In genomic region chr18:267688-268552, GRCh38 we compare ENCODE assay signal across 1 cellular context.
A peak's percentile ranks its signal among the peaks of the same experiment; 100 is the strongest.
TF ChIP-seq lines count a peak whose summit lies in the region.

A gene with protein sequence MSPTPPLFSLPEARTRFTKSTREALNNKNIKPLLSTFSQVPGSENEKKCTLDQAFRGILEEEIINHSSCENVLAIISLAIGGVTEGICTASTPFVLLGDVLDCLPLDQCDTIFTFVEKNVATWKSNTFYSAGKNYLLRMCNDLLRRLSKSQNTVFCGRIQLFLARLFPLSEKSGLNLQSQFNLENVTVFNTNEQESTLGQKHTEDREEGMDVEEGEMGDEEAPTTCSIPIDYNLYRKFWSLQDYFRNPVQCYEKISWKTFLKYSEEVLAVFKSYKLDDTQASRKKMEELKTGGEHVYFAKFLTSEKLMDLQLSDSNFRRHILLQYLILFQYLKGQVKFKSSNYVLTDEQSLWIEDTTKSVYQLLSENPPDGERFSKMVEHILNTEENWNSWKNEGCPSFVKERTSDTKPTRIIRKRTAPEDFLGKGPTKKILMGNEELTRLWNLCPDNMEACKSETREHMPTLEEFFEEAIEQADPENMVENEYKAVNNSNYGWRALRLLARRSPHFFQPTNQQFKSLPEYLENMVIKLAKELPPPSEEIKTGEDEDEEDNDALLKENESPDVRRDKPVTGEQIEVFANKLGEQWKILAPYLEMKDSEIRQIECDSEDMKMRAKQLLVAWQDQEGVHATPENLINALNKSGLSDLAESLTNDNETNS (minus strand): TSS chr18:268047. CDS start chr18:268019, 28 bp downstream.

TF ChIP-seq in HepG2, 621 proteins besides CTCF, POLR2A, EP300 and RAD21 (continued from another document and continues in another):
- TF ChIP-seq, protein P1, sequence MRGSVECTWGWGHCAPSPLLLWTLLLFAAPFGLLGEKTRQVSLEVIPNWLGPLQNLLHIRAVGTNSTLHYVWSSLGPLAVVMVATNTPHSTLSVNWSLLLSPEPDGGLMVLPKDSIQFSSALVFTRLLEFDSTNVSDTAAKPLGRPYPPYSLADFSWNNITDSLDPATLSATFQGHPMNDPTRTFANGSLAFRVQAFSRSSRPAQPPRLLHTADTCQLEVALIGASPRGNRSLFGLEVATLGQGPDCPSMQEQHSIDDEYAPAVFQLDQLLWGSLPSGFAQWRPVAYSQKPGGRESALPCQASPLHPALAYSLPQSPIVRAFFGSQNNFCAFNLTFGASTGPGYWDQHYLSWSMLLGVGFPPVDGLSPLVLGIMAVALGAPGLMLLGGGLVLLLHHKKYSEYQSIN (CRISPR knock-in tag; IDR thresholded peaks at IDR 0.05; ENCODE audit: borderline replicate concordance), result no peak
- TF ChIP-seq ZNF569 (CRISPR knock-in tag; IDR thresholded peaks at IDR 0.05; ENCODE audit: borderline replicate concordance) (no peak), TAF15 (IDR thresholded peaks at IDR 0.05; ENCODE audit: low read depth, low read length, poor library complexity, severe bottlenecking) (no peak), MEIS2 (CRISPR knock-in tag; IDR thresholded peaks at IDR 0.05) (peak; percentile 66; the same call in 1 of the 2 replicates), RFX1 (IDR thresholded peaks at IDR 0.05) (no peak), BCL6 (CRISPR knock-in tag; IDR thresholded peaks at IDR 0.05) (peak; percentile 44; the same call in 1 of the 2 replicates), NR2C2 (CRISPR knock-in tag; IDR thresholded peaks at IDR 0.05; ENCODE audit: borderline replicate concordance) (peak; percentile 70; the same call in 1 of the 2 replicates), ZNF562 (CRISPR knock-in tag; IDR thresholded peaks at IDR 0.05; ENCODE audit: borderline replicate concordance) (no peak), ZNF703 (CRISPR knock-in tag; IDR thresholded peaks at IDR 0.05; ENCODE audit: borderline replicate concordance) (peak; percentile 37; the same call in 1 of the 2 replicates), MXI1 (IDR thresholded peaks at IDR 0.05; ENCODE audit: borderline replicate concordance, low read depth, low read length) (peak; percentile 88; the same call in 1 of the 3 replicates), ZNF615 (CRISPR knock-in tag; IDR thresholded peaks at IDR 0.05; ENCODE audit: borderline replicate concordance) (no peak), ZNF572 (CRISPR knock-in tag; IDR thresholded peaks at IDR 0.05) (peak; percentile 66; the same call in 1 of the 2 replicates), ZNF629 (CRISPR knock-in tag; conservative IDR thresholded peaks at IDR 0.05) (0 out of 2 replicates have a peak, but pooled peaks have one; percentile 12), ZNF17 (CRISPR knock-in tag; IDR thresholded peaks at IDR 0.05) (0 out of 2 replicates have a peak, but pooled peaks have one; percentile 92), RFX5 (IDR thresholded peaks at IDR 0.05; ENCODE audit: low read depth, low read length) (peak; percentile 59; the same call in 1 of the 2 replicates), ZSCAN21 (CRISPR knock-in tag; IDR thresholded peaks at IDR 0.05; ENCODE audit: borderline replicate concordance) (peak; percentile 92; the same call in 1 of the 2 replicates), AHDC1 (CRISPR knock-in tag; IDR thresholded peaks at IDR 0.05; ENCODE audit: borderline replicate concordance) (no peak), MEIS1 (CRISPR knock-in tag; IDR thresholded peaks at IDR 0.05; ENCODE audit: borderline replicate concordance) (peak; percentile 85), ZNF709 (CRISPR knock-in tag; IDR thresholded peaks at IDR 0.05) (peak; percentile 91; the same call in 1 of the 2 replicates), ZNF282 (IDR thresholded peaks at IDR 0.05; ENCODE audit: partially characterized antibody) (no peak), PHF20 (CRISPR knock-in tag; IDR thresholded peaks at IDR 0.05) (peak; percentile 96), HCFC1 (IDR thresholded peaks at IDR 0.05; ENCODE audit: low read depth, low read length) (peak; percentile 71), ATF1 (CRISPR knock-in tag; IDR thresholded peaks at IDR 0.05) (peak; percentile 99), TBX3 (IDR thresholded peaks at IDR 0.05; ENCODE audit: borderline replicate concordance) (no peak), MIER2 (CRISPR knock-in tag; IDR thresholded peaks at IDR 0.05) (0 out of 2 replicates have a peak, but pooled peaks have one; percentile 24), ATF7-NPFF (CRISPR knock-in tag; IDR thresholded peaks at IDR 0.05; ENCODE audit: low read depth) (peak; percentile 85), STAT5B (CRISPR knock-in tag; IDR thresholded peaks at IDR 0.05) (no peak), ZKSCAN5 (CRISPR knock-in tag; IDR thresholded peaks at IDR 0.05) (no peak), ZNF678 (CRISPR knock-in tag; IDR thresholded peaks at IDR 0.05) (peak; percentile 79), ONECUT2 (CRISPR knock-in tag; IDR thresholded peaks at IDR 0.05) (no peak), ZSCAN29 (CRISPR knock-in tag; conservative IDR thresholded peaks at IDR 0.05) (peak; percentile 71; the same call in 1 of the 2 replicates), BRD4 (CRISPR knock-in tag; IDR thresholded peaks at IDR 0.05) (peak; percentile 92; the same call in 1 of the 2 replicates), HDAC1 (CRISPR knock-in tag; IDR thresholded peaks at IDR 0.05) (peak; percentile 98), NCOA5 (CRISPR knock-in tag; IDR thresholded peaks at IDR 0.05) (no peak), ZNF775 (CRISPR knock-in tag; IDR thresholded peaks at IDR 0.05; ENCODE audit: borderline replicate concordance) (no peak), MTA3 (CRISPR knock-in tag; IDR thresholded peaks at IDR 0.05) (no peak), ZNF674 (CRISPR knock-in tag; IDR thresholded peaks at IDR 0.05; ENCODE audit: low read depth) (peak; percentile 66; the same call in 1 of the 2 replicates), HNF4A (CRISPR knock-in tag; IDR thresholded peaks at IDR 0.05) (no peak), ZNF704 (CRISPR knock-in tag; IDR thresholded peaks at IDR 0.05; ENCODE audit: borderline replicate concordance) (peak; percentile 70; the same call in 1 of the 2 replicates), RBAK (CRISPR knock-in tag; IDR thresholded peaks at IDR 0.05) (0 out of 2 replicates have a peak, but pooled peaks have one; percentile 18), ZMAT5 (CRISPR knock-in tag; IDR thresholded peaks at IDR 0.05; ENCODE audit: borderline replicate concordance, low read depth) (no peak), ZNF746 (CRISPR knock-in tag; IDR thresholded peaks at IDR 0.05) (peak; percentile 76), KDM6A (CRISPR knock-in tag; IDR thresholded peaks at IDR 0.05; ENCODE audit: low read depth) (no peak), KAT8 (CRISPR knock-in tag; IDR thresholded peaks at IDR 0.05) (peak; percentile 99), NFE2L2 (IDR thresholded peaks at IDR 0.05; ENCODE audit: low read length) (no peak), GATAD1 (CRISPR knock-in tag; IDR thresholded peaks at IDR 0.05) (peak; percentile 99), ETV6 (CRISPR knock-in tag; conservative IDR thresholded peaks at IDR 0.05) (0 out of 2 replicates have a peak, but pooled peaks have one; percentile 52), ZBTB7B (CRISPR knock-in tag; IDR thresholded peaks at IDR 0.05) (peak; percentile 84)
- TF ChIP-seq, protein P2, sequence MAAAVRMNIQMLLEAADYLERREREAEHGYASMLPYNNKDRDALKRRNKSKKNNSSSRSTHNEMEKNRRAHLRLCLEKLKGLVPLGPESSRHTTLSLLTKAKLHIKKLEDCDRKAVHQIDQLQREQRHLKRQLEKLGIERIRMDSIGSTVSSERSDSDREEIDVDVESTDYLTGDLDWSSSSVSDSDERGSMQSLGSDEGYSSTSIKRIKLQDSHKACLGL (CRISPR knock-in tag; IDR thresholded peaks at IDR 0.05), result peak; percentile 90
- TF ChIP-seq, protein P3, sequence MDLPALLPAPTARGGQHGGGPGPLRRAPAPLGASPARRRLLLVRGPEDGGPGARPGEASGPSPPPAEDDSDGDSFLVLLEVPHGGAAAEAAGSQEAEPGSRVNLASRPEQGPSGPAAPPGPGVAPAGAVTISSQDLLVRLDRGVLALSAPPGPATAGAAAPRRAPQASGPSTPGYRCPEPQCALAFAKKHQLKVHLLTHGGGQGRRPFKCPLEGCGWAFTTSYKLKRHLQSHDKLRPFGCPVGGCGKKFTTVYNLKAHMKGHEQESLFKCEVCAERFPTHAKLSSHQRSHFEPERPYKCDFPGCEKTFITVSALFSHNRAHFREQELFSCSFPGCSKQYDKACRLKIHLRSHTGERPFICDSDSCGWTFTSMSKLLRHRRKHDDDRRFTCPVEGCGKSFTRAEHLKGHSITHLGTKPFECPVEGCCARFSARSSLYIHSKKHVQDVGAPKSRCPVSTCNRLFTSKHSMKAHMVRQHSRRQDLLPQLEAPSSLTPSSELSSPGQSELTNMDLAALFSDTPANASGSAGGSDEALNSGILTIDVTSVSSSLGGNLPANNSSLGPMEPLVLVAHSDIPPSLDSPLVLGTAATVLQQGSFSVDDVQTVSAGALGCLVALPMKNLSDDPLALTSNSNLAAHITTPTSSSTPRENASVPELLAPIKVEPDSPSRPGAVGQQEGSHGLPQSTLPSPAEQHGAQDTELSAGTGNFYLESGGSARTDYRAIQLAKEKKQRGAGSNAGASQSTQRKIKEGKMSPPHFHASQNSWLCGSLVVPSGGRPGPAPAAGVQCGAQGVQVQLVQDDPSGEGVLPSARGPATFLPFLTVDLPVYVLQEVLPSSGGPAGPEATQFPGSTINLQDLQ (CRISPR knock-in tag; IDR thresholded peaks at IDR 0.05), result no peak; the same call in 1 of the 2 replicates
- TF ChIP-seq, protein P4, sequence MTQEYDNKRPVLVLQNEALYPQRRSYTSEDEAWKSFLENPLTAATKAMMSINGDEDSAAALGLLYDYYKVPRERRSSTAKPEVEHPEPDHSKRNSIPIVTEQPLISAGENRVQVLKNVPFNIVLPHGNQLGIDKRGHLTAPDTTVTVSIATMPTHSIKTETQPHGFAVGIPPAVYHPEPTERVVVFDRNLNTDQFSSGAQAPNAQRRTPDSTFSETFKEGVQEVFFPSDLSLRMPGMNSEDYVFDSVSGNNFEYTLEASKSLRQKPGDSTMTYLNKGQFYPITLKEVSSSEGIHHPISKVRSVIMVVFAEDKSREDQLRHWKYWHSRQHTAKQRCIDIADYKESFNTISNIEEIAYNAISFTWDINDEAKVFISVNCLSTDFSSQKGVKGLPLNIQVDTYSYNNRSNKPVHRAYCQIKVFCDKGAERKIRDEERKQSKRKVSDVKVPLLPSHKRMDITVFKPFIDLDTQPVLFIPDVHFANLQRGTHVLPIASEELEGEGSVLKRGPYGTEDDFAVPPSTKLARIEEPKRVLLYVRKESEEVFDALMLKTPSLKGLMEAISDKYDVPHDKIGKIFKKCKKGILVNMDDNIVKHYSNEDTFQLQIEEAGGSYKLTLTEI (CRISPR knock-in tag; conservative IDR thresholded peaks at IDR 0.05), result no peak
- TF ChIP-seq, protein P5, sequence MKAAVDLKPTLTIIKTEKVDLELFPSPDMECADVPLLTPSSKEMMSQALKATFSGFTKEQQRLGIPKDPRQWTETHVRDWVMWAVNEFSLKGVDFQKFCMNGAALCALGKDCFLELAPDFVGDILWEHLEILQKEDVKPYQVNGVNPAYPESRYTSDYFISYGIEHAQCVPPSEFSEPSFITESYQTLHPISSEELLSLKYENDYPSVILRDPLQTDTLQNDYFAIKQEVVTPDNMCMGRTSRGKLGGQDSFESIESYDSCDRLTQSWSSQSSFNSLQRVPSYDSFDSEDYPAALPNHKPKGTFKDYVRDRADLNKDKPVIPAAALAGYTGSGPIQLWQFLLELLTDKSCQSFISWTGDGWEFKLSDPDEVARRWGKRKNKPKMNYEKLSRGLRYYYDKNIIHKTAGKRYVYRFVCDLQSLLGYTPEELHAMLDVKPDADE (CRISPR knock-in tag; IDR thresholded peaks at IDR 0.05), result 0 out of 2 replicates have a peak, but pooled peaks have one; percentile 84
- TF ChIP-seq, protein P6, sequence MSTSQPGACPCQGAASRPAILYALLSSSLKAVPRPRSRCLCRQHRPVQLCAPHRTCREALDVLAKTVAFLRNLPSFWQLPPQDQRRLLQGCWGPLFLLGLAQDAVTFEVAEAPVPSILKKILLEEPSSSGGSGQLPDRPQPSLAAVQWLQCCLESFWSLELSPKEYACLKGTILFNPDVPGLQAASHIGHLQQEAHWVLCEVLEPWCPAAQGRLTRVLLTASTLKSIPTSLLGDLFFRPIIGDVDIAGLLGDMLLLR (CRISPR knock-in tag; IDR thresholded peaks at IDR 0.05), result peak; percentile 94
